Comparison of ENCODE assay signal across 12 cellular contexts in the genomic region with DNA sequence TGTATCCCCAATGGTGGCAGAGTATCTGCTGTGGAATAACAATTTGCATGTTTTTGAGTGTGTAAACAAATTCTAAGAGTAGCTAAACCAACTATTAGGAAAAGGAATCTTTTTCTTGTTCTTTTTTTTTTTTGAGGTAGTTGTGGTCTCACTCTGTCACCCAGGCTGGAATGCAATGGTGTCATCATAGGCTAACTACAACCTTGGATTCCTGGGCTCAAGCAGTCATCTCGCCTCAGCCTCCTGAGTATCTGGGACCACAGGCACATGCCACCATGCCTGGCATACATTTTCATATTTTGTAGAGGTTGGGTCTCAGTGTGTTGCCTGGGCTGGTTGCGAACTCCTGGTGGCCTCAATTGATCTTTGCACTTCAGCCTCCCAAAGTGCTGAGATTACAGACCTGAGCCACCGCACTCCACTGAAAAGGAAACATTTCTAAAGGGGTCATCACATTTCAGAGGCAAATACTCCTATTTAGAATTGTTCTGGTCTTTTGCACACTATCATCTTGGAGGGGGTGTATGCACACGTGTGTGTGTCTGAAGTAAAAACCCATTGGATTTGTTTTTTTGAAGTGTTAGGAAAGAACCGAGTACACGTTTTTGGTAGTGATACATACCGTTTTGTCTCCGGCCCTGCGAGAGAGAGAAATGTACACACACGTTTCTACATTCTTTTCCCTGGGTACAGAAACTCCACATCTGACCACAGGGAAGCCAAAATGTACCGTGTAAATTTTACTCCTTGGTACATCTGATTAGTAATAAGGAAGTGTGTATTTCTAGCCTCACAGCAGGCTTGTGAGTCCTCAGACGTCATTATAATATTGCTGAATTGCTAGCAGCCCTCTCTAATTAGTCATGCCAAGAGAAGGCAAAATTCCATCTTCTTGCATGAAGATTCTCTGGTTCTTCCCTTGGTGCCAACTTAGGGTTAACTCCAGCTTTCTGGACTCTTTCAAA.
DNase-seq lines count a peak whose midpoint lies in the region; ATAC-seq, FAIRE-seq and TF ChIP-seq lines count a peak whose summit lies in the region.
"Had no signal": no experiment of that assay in that cellular context is flagged by ENCODE, and none has a peak within 500 bp of the region (broad histone marks: within the 10 kb centered on the region; RNA-seq: fewer than 3 reads in every experiment).

No MANE protein-coding gene starts in this region.

- DNase-seq in HL-60 (ENCODE audit: low read depth in 1 of 2, low spot score in 1 of 2) = peak; percentile 26 to 74
- DNase-seq in astrocyte (ENCODE audit: low read depth) = peak; percentile 80
- no peak for DNase-seq in lower lobe of right lung
- DNase-seq in NCI-H2196 treated with DMSO at 0.1 percent for 48 hours (lab: John Stamatoyannopoulos, UW; ENCODE audit: unreplicated experiment) = no peak
- DNase-seq in NK-92 treated with Interleukin-12 subunit alpha and Interleukin-12 subunit beta, amount 100 ng/mL, for 24 hours (lab: John Stamatoyannopoulos, UW) = no peak
- no peak for DNase-seq in sciatic nerve (ENCODE audit: low spot score)
- DNase-seq: activated naive CD8-positive, alpha-beta T cell treated with anti-CD3 and anti-CD28 coated beads, Interleukin-2, amount 10 ng/mL, durations not matched to agents 7 days and 5 days; CD4-positive, alpha-beta T cell; heart right ventricle; pancreas had no signal

- H3K27me3 ChIP-seq in ACC112 (ENCODE audit: insufficient read depth, low read length) (no peaks in the 10 kb centered on the region), HL-60 (ENCODE audit: insufficient read depth, poor library complexity, severe bottlenecking) (no peaks in the 10 kb centered on the region), astrocyte (ENCODE audit: insufficient read depth, low read length) (no peaks in the 10 kb centered on the region), lower lobe of right lung (ENCODE audit: low read depth) (no peaks in the 10 kb centered on the region)
- H3K27me3 ChIP-seq: heart right ventricle, pancreas had no signal

- H3K27ac Mint-ChIP-seq in astrocyte (ENCODE audit: unreplicated experiment) = peak overlapping the region; percentile 91
- H3K27ac Mint-ChIP-seq: CD4-positive, alpha-beta T cell had no signal

- H3K27ac ChIP-seq in ACC112 (ENCODE audit: low read depth, low read length) (peak overlapping the region; percentile 55), HL-60 (replicated peaks) (no peak overlapping the region), astrocyte (ENCODE audit: low read depth, low read length) (peak overlapping the region; percentile 46), lower lobe of right lung (no peak overlapping the region)
- H3K27ac ChIP-seq: pancreas had no signal

- H4K20me1 ChIP-seq in astrocyte (ENCODE audit: insufficient read depth, low read length) = peaks cover 97% of the 10 kb centered on the region

- H3K4me3 ChIP-seq in ACC112 (ENCODE audit: low read depth, low read length) = no peak overlapping the region
- no peak overlapping the region for H3K4me3 ChIP-seq in HL-60 (replicated peaks; ENCODE audit: insufficient read depth, low read length)
- no peak overlapping the region for H3K4me3 ChIP-seq in astrocyte (ENCODE audit: insufficient read depth, low read depth, low read length)
- no peak overlapping the region for H3K4me3 ChIP-seq in lower lobe of right lung
- H3K4me3 ChIP-seq: heart right ventricle, pancreas had no signal

- H3K36me3 Mint-ChIP-seq in astrocyte (ENCODE audit: low read depth, unreplicated experiment) = no peaks in the 10 kb centered on the region

- H3K4me1 Mint-ChIP-seq in astrocyte (ENCODE audit: low read depth, unreplicated experiment) = peaks cover 76% of the 10 kb centered on the region

- H3K36me3 ChIP-seq in ACC112 (ENCODE audit: insufficient read depth, low read length) = no peaks in the 10 kb centered on the region
- H3K36me3 ChIP-seq in astrocyte (ENCODE audit: insufficient read depth, low read length) = no peaks in the 10 kb centered on the region
- no peaks in the 10 kb centered on the region for H3K36me3 ChIP-seq in lower lobe of right lung
- H3K36me3 ChIP-seq: heart right ventricle, pancreas had no signal

- H3K27me3 Mint-ChIP-seq in astrocyte (ENCODE audit: low read depth, unreplicated experiment) = no peaks in the 10 kb centered on the region
- H3K27me3 Mint-ChIP-seq: activated naive CD8-positive, alpha-beta T cell treated with anti-CD3 and anti-CD28 coated beads, Interleukin-2, amount 10 ng/mL, durations not matched to agents 7 days and 5 days; CD4-positive, alpha-beta T cell had no signal

- H3K9me3 ChIP-seq in astrocyte (ENCODE audit: insufficient read depth, low read depth, low read length) (no peaks in the 10 kb centered on the region), lower lobe of right lung (no peaks in the 10 kb centered on the region)
- H3K9me3 ChIP-seq: pancreas had no signal

- H2AFZ ChIP-seq in ACC112 (ENCODE audit: low read length, unreplicated experiment) = no peak overlapping the region
- no peak overlapping the region for H2AFZ ChIP-seq in astrocyte (ENCODE audit: low read depth, low read length)

- H3K4me2 ChIP-seq in astrocyte (ENCODE audit: low read length) = peak overlapping the region; percentile 46

- peak overlapping the region; percentile 35 for H3K9ac ChIP-seq in astrocyte (ENCODE audit: low read length)

- intact Hi-C loops in lower lobe of right lung (cut with DNase I) = no loop called here
- intact Hi-C loops in sciatic nerve (cut with DNase I) = no loop called here

- H3K4me1 ChIP-seq in ACC112 (ENCODE audit: control insufficient read depth, insufficient read depth, low read length, unreplicated experiment) (peaks cover 26% of the 10 kb centered on the region), astrocyte (ENCODE audit: insufficient read depth, low read length) (peaks cover 42% of the 10 kb centered on the region), lower lobe of right lung (peaks cover 80% of the 10 kb centered on the region)

- peaks cover 17% of the 10 kb centered on the region for H3K79me2 ChIP-seq in ACC112 (ENCODE audit: control insufficient read depth, insufficient read depth, low read length, unreplicated experiment)
- peaks cover 75% of the 10 kb centered on the region for H3K79me2 ChIP-seq in astrocyte (ENCODE audit: insufficient read depth, low read length)

- no peak overlapping the region for H3K4me3 Mint-ChIP-seq in astrocyte (ENCODE audit: unreplicated experiment)
- H3K4me3 Mint-ChIP-seq: activated naive CD8-positive, alpha-beta T cell treated with anti-CD3 and anti-CD28 coated beads, Interleukin-2, amount 10 ng/mL, durations not matched to agents 7 days and 5 days; CD4-positive, alpha-beta T cell had no signal

- TF ChIP-seq CTCF in HL-60 (IDR thresholded peaks at IDR 0.05; ENCODE audit: insufficient read depth, low read length) (no peak), astrocyte (IDR thresholded peaks at IDR 0.05; ENCODE audit: insufficient read depth, low read depth, low read length) (no peak), lower lobe of right lung (IDR thresholded peaks at IDR 0.05) (no peak)

- no peak for FAIRE-seq in astrocyte (lab: Jason Lieb, UNC)
- FAIRE-seq: pancreas had no signal

- H3K9me3 Mint-ChIP-seq in astrocyte (ENCODE audit: unreplicated experiment) = no peaks in the 10 kb centered on the region
- H3K9me3 Mint-ChIP-seq: CD4-positive, alpha-beta T cell had no signal

- peak; percentile 31 to 40 for ATAC-seq in lower lobe of right lung
- no peak for ATAC-seq in sciatic nerve
- ATAC-seq in HG02763 (IDR thresholded peaks at IDR 0.05; ENCODE audit: unreplicated experiment) = no peak

Comparison
In these comparisons a context has a peak if more than half of its experiments do, and no peak if none do; other contexts are left out.
1. H3K27ac ChIP-seq: peak in ACC112 (single experiment) and astrocyte (single experiment); none in HL-60 (single experiment) and lower lobe of right lung (single experiment).
2. DNase-seq: peak in HL-60 (2 of 2) and astrocyte (single experiment); none in lower lobe of right lung (single experiment), NCI-H2196 treated with DMSO at 0.1 percent for 48 hours (single experiment), NK-92 treated with Interleukin-12 subunit alpha and Interleukin-12 subunit beta, amount 100 ng/mL, for 24 hours (single experiment) and sciatic nerve (single experiment).
3. ATAC-seq: peak in lower lobe of right lung (2 of 2); none in sciatic nerve (single experiment) and HG02763 (single experiment).